In genomic region chr17:48510761-48511604, GRCh38 we compare ENCODE assay signal across 11 cellular contexts. TPM values are rescaled to one million over a fixed set of nuclear protein-coding genes. Genes with fewer than 3 reads are reported as not detected.
DNase-seq lines count a peak whose midpoint lies in the region; FAIRE-seq and TF ChIP-seq lines count a peak whose summit lies in the region.
"Had no signal": no experiment of that assay in that cellular context is flagged by ENCODE, and none has a peak within 500 bp of the region (broad histone marks: within the 10 kb centered on the region; RNA-seq: fewer than 3 reads in every experiment).

No MANE protein-coding gene starts in this region.

- H3K36me3 ChIP-seq in MM.1S (replicated peaks; ENCODE audit: insufficient read depth, low read length) (no peaks in the 10 kb centered on the region), A673 (ENCODE audit: insufficient read depth, low read length, poor library complexity, severe bottlenecking) (no peaks in the 10 kb centered on the region)
- H3K36me3 ChIP-seq: tibial nerve had no signal

- POLR2A ChIA-PET in AG04449 (lab: Yijun Ruan, JAX) (interaction anchor here (0.6 to 0.7 kb wide), 2 partner anchors 29 to 68 kb away, joined by 4 to 5 read pairs; no protein-coding TSS in a partner anchor), A673 (lab: Charles Lee; ENCODE audit: low non-redundant PET) (no interaction called here)

- H3K4me2 ChIP-seq in MM.1S (ENCODE audit: low read depth, low read length) = peak overlapping the region; percentile 65

- peaks cover 54% of the 10 kb centered on the region for H3K4me1 ChIP-seq in MM.1S (ENCODE audit: low read length)
- no peaks in the 10 kb centered on the region for H3K4me1 ChIP-seq in A673 (ENCODE audit: insufficient read depth, low read length, poor library complexity, severe bottlenecking)
- H3K4me1 ChIP-seq: tibial nerve had no signal

- no peaks in the 10 kb centered on the region for H4K20me1 ChIP-seq in MM.1S (ENCODE audit: insufficient read depth, low read length)

- FAIRE-seq in GM19239 (lab: Jason Lieb, UNC) = peak; percentile 53
- FAIRE-seq: endothelial cell of umbilical vein had no signal

- no TSS peak for BruUV-seq in A673 (replicated peaks; lab: Mats Ljungman, UMichigan)

- intact Hi-C loops in A673 (cut with micrococcal nuclease; ENCODE audit: unreplicated experiment) = no loop called here

- H3K9ac ChIP-seq in MM.1S (ENCODE audit: low read length) = peak overlapping the region; percentile 45; the same call in 1 of the 2 replicates

- DNase-seq in AG04449 (ENCODE audit: low read depth, low spot score) (peak; percentile 29), GM19239 (ENCODE audit: insufficient read length, low spot score) (no peak), MM.1S (peak; percentile 83), hippocampal formation (lab: John Stamatoyannopoulos, UW) (no peak), A673 (ENCODE audit: low spot score) (no peak), SHP77 (lab: John Stamatoyannopoulos, UW) (no peak), NCI-H1105 (lab: John Stamatoyannopoulos, UW) (no peak)
- DNase-seq in activated naive CD8-positive, alpha-beta T cell treated with anti-CD3 and anti-CD28 coated beads for 36 hours = peak; percentile 18

- CTCF ChIA-PET in AG04449 (lab: Yijun Ruan, JAX) = interaction anchor here (1.3 to 4.3 kb wide), 3 partner anchors 10 to 13 kb away, joined by 3 to 34 read pairs (median 16); no protein-coding TSS in a partner anchor
- CTCF ChIA-PET in A673 (lab: Charles Lee) = no interaction called here

- no peaks in the 10 kb centered on the region for H3K9me2 ChIP-seq in MM.1S (replicated peaks; ENCODE audit: insufficient read depth, low read length)

- peaks cover 5% of the 10 kb centered on the region for H3K36me3 Mint-ChIP-seq in activated naive CD8-positive, alpha-beta T cell treated with anti-CD3 and anti-CD28 coated beads for 36 hours

- H3K27ac ChIP-seq in MM.1S (ENCODE audit: low read length) = peak overlapping the region; percentile 88
- no peak overlapping the region for H3K27ac ChIP-seq in A673 (ENCODE audit: low read depth, low read length, poor library complexity, severe bottlenecking)
- H3K27ac ChIP-seq: tibial nerve had no signal

- H3F3A ChIP-seq in MM.1S (ENCODE audit: insufficient read depth, low read length) = peaks cover 25% of the 10 kb centered on the region

- H3K27me3 ChIP-seq in MM.1S (replicated peaks; ENCODE audit: insufficient read depth, low read length) = no peaks in the 10 kb centered on the region
- H3K27me3 ChIP-seq in A673 (replicated peaks; ENCODE audit: insufficient read depth, low read depth, low read length, poor library complexity) = peaks cover 14% of the 10 kb centered on the region

- H3K27me3 Mint-ChIP-seq in activated naive CD8-positive, alpha-beta T cell treated with anti-CD3 and anti-CD28 coated beads for 36 hours = peaks cover 25% of the 10 kb centered on the region

- H3K4me1 Mint-ChIP-seq in activated naive CD8-positive, alpha-beta T cell treated with anti-CD3 and anti-CD28 coated beads for 36 hours = peaks cover 43% of the 10 kb centered on the region

- peak overlapping the region; percentile 16 for H3K4me3 Mint-ChIP-seq in activated naive CD8-positive, alpha-beta T cell treated with anti-CD3 and anti-CD28 coated beads for 36 hours

- H3K79me2 ChIP-seq in MM.1S (ENCODE audit: low read length) = no peaks in the 10 kb centered on the region

- H3K9me3 ChIP-seq in MM.1S (replicated peaks; ENCODE audit: insufficient read depth, low read length) = no peaks in the 10 kb centered on the region
- no peaks in the 10 kb centered on the region for H3K9me3 ChIP-seq in A673 (ENCODE audit: low read depth, low read length, poor library complexity, severe bottlenecking)
- H3K9me3 ChIP-seq: tibial nerve had no signal

- H3K27ac Mint-ChIP-seq in activated naive CD8-positive, alpha-beta T cell treated with anti-CD3 and anti-CD28 coated beads for 36 hours = peak overlapping the region; percentile 81

- TF ChIP-seq CTCF in AG04449 (IDR thresholded peaks at IDR 0.05; ENCODE audit: insufficient read depth, low read length, missing control alignments) (no peak), MM.1S (IDR thresholded peaks at IDR 0.05; ENCODE audit: low read length) (no peak), A673 (conservative IDR thresholded peaks at IDR 0.05; ENCODE audit: low read depth, low read length) (no peak)

- H2AFZ ChIP-seq in MM.1S (ENCODE audit: low read length) = peak overlapping the region; percentile 29; the same call in 1 of the 2 replicates

- H3K9me3 Mint-ChIP-seq in activated naive CD8-positive, alpha-beta T cell treated with anti-CD3 and anti-CD28 coated beads for 36 hours = no peaks in the 10 kb centered on the region

- H3K4me3 ChIP-seq in AG04449 (ENCODE audit: low read depth, low read length) (no peak overlapping the region), MM.1S (ENCODE audit: low read length) (peak overlapping the region; percentile 32; the same call in 1 of the 2 replicates), A673 (ENCODE audit: low read depth, low read length, poor library complexity, severe bottlenecking) (no peak overlapping the region)
- H3K4me3 ChIP-seq: tibial nerve had no signal

RNA-seq across cellular contexts. Expression of gene HOXB1, which starts 19.8 kb away (rescaled TPM):
- total RNA-seq in activated naive CD8-positive, alpha-beta T cell treated with anti-CD3 and anti-CD28 coated beads for 36 hours = not detected
- not detected in 2 replicates for total RNA-seq in A673 (2021)
- total RNA-seq: endothelial cell of umbilical vein, omental fat pad, tibial nerve had no signal

RNA-seq across cellular contexts. Expression of gene HOXB2, which starts 33.9 kb away (rescaled TPM):
- 1 to 10 TPM; 7.4 to 7.7 TPM for total RNA-seq in activated naive CD8-positive, alpha-beta T cell treated with anti-CD3 and anti-CD28 coated beads for 36 hours
- 34.5 and 37.8 TPM in 2 replicates for total RNA-seq in A673 (2021)

Comparison
In these comparisons a context has a peak if more than half of its experiments do, and no peak if none do; other contexts are left out.
1. DNase-seq: peak in AG04449 (single experiment), MM.1S (single experiment) and activated naive CD8-positive, alpha-beta T cell treated with anti-CD3 and anti-CD28 coated beads for 36 hours (single experiment); none in GM19239 (single experiment), hippocampal formation (0 of 2), A673 (single experiment), SHP77 (0 of 2) and NCI-H1105 (single experiment).